In the genomic region with DNA sequence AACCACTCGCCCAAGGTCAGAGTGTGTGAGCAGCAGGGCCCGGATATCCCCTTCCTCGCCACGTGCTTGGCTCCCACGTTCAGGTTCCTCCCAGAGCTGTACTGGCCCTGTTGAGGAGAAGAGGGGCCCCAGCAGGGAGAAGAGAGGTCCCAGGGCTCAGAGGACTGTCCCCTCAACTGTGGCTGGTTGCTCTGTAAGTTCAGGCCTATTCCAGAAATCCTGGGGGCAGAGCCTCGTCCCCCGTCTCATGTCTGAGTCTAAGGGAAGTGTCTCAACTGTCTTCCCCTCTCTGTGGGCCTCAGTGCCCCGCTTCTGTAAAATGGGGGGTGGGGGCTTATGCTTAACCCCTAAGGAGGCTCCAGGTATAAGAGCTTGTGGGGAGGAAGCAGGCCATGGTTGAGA, we compare ENCODE assay signal across 8 cellular contexts. TPM values are rescaled to one million over a fixed set of nuclear protein-coding genes. Genes with fewer than 3 reads are reported as not detected.
DNase-seq lines count a peak whose midpoint lies in the region; ATAC-seq and TF ChIP-seq lines count a peak whose summit lies in the region.

No MANE protein-coding gene starts in this region.

- H3K4me1 ChIP-seq in fibroblast of lung (ENCODE audit: control insufficient read depth, extremely low read depth, insufficient read depth, low read length) = peaks cover 25% of the 10 kb centered on the region

- peaks cover 19% of the 10 kb centered on the region for H3K36me3 ChIP-seq in fibroblast of lung (ENCODE audit: control insufficient read depth, insufficient read depth, low read length)

- H3K27me3 Mint-ChIP-seq in HFFc6 (ENCODE audit: insufficient read depth) = no peaks in the 10 kb centered on the region; the same call in 1 of the 2 replicates
- no peaks in the 10 kb centered on the region for H3K27me3 Mint-ChIP-seq in stimulated activated naive CD8-positive, alpha-beta T cell treated with anti-CD3 and anti-CD28 coated beads, Interleukin-15, Interleukin-2, amounts not matched to agents 100 ng/mL and 50 ng/mL, for 24 hours

- H3K27ac ChIP-seq in fibroblast of lung (ENCODE audit: insufficient read depth, low read length) = peak overlapping the region; percentile 65

- H3K4me2 ChIP-seq in fibroblast of lung (ENCODE audit: extremely low read depth, insufficient read depth, low read length) = no peak overlapping the region

- no peak for ATAC-seq in HG02610 (IDR thresholded peaks at IDR 0.05; ENCODE audit: unreplicated experiment)

- no peak overlapping the region for H3K9ac ChIP-seq in fibroblast of lung (ENCODE audit: insufficient read depth, low read length)

- peak overlapping the region; percentile 90 for H3K27ac Mint-ChIP-seq in HFFc6
- peak overlapping the region; percentile 90 for H3K27ac Mint-ChIP-seq in stimulated activated naive CD8-positive, alpha-beta T cell treated with anti-CD3 and anti-CD28 coated beads, Interleukin-15, Interleukin-2, amounts not matched to agents 100 ng/mL and 50 ng/mL, for 24 hours

- no peak overlapping the region for H3K4me3 ChIP-seq in fibroblast of lung (replicated peaks in 1 of 4; ENCODE audit: control extremely low read depth in 1 of 4, insufficient read depth in 1 of 4, low read depth in 3 of 4, low read length in 4 of 4)

- H3K9me3 ChIP-seq in fibroblast of lung (ENCODE audit: control insufficient read depth, insufficient read depth, low read depth, low read length) = no peaks in the 10 kb centered on the region

- DNase-seq in HFFc6 (no peak), fibroblast of lung (ENCODE audit: low read depth in 2 of 2) (no peak), occipital lobe (lab: John Stamatoyannopoulos, UW) (no peak), SHP77 (lab: John Stamatoyannopoulos, UW) (no peak), DMS79 treated with DMSO at 0.1 percent for 48 hours (lab: John Stamatoyannopoulos, UW) (no peak)
- peak; percentile 47 for DNase-seq in activated CD4-positive, alpha-beta T cell treated with anti-CD3 and anti-CD28 coated beads for 48 hours

- H3K36me3 Mint-ChIP-seq in HFFc6 (ENCODE audit: low read depth) = peaks cover 17% of the 10 kb centered on the region
- H3K36me3 Mint-ChIP-seq in stimulated activated naive CD8-positive, alpha-beta T cell treated with anti-CD3 and anti-CD28 coated beads, Interleukin-15, Interleukin-2, amounts not matched to agents 100 ng/mL and 50 ng/mL, for 24 hours (ENCODE audit: low read depth) = peaks cover 52% of the 10 kb centered on the region

- TF ChIP-seq CTCF in HFFc6 (IDR thresholded peaks at IDR 0.05) (no peak), fibroblast of lung (conservative IDR thresholded peaks at IDR 0.05 in 1 of 2, IDR thresholded peaks at IDR 0.05 in 1 of 2; ENCODE audit: low read depth in 1 of 2, low read length in 2 of 2) (no peak)

- peaks cover 72% of the 10 kb centered on the region for H3K79me2 ChIP-seq in fibroblast of lung (ENCODE audit: control insufficient read depth, insufficient read depth, low read length)

- peaks cover 63% of the 10 kb centered on the region for H3K4me1 Mint-ChIP-seq in HFFc6 (ENCODE audit: low read depth)
- peaks cover 80% of the 10 kb centered on the region for H3K4me1 Mint-ChIP-seq in stimulated activated naive CD8-positive, alpha-beta T cell treated with anti-CD3 and anti-CD28 coated beads, Interleukin-15, Interleukin-2, amounts not matched to agents 100 ng/mL and 50 ng/mL, for 24 hours (ENCODE audit: low read depth)

- peak overlapping the region; percentile 78 for H3K4me3 Mint-ChIP-seq in HFFc6
- H3K4me3 Mint-ChIP-seq in stimulated activated naive CD8-positive, alpha-beta T cell treated with anti-CD3 and anti-CD28 coated beads, Interleukin-15, Interleukin-2, amounts not matched to agents 100 ng/mL and 50 ng/mL, for 24 hours = peak overlapping the region; percentile 94

- no peaks in the 10 kb centered on the region for H4K20me1 ChIP-seq in fibroblast of lung (ENCODE audit: control insufficient read depth, extremely low read depth, insufficient read depth, low read length)

- no peaks in the 10 kb centered on the region for H3K27me3 ChIP-seq in fibroblast of lung (ENCODE audit: control insufficient read depth, insufficient read depth, low read length)

- no peaks in the 10 kb centered on the region for H3K9me3 Mint-ChIP-seq in HFFc6
- no peaks in the 10 kb centered on the region for H3K9me3 Mint-ChIP-seq in stimulated activated naive CD8-positive, alpha-beta T cell treated with anti-CD3 and anti-CD28 coated beads, Interleukin-15, Interleukin-2, amounts not matched to agents 100 ng/mL and 50 ng/mL, for 24 hours

- no peak overlapping the region for H2AFZ ChIP-seq in fibroblast of lung (ENCODE audit: low read length)

RNA-seq across cellular contexts. Expression of a gene that starts 3.9 kb away (rescaled TPM):
- total RNA-seq in HFFc6 (2021; fragmentation: NEBNext Ultra II Directional; extraction: Animal tissue kit (Norgen Biotek cat#: 25700)) = 10 to 100 TPM; 62.8 to 80.6 (median 76.3) TPM
- total RNA-seq in fibroblast of lung = 35.2 and 46.9 TPM in 2 replicates
- polyA plus RNA-seq in fibroblast of lung = 94.1 and 123 TPM in 2 replicates
- 60.5 and 77.7 TPM in 2 replicates for polyA plus RNA-seq in fibroblast of lung (2012)
- polyA minus RNA-seq in fibroblast of lung (ENCODE audit: low replicate concordance) = 152 and 183 TPM in 2 replicates
- 53.0 TPM for total RNA-seq in occipital lobe

RNA-seq across cellular contexts. Expression of a gene that starts 53.9 kb away (rescaled TPM):
- total RNA-seq in HFFc6 (2021; fragmentation: NEBNext Ultra II Directional; extraction: Animal tissue kit (Norgen Biotek cat#: 25700)) = 1 to 10 TPM in 4 of 6 experiments, under 1 TPM in 2; 0.14 to 3.3 (median 2.1) TPM
- total RNA-seq in fibroblast of lung (0.77 and 1.5 TPM in 2 replicates), occipital lobe (6.4 TPM)
- polyA plus RNA-seq in fibroblast of lung = 0.12 and 0.99 TPM in 2 replicates
- 0.23 and 1.4 TPM in 2 replicates for polyA plus RNA-seq in fibroblast of lung (2012)
- 0.79 and 5.3 TPM in 2 replicates for polyA minus RNA-seq in fibroblast of lung (ENCODE audit: low replicate concordance)
